Comparison of ENCODE assay signal across 9 cellular contexts in genomic region chr3:184230603-184231528, GRCh38. TPM values are rescaled to one million over a fixed set of nuclear protein-coding genes. Genes with fewer than 3 reads are reported as not detected.
DNase-seq lines count a peak whose midpoint lies in the region; ATAC-seq and TF ChIP-seq lines count a peak whose summit lies in the region.
"Had no signal": no experiment of that assay in that cellular context is flagged by ENCODE, and none has a peak within 500 bp of the region (broad histone marks: within the 10 kb centered on the region; RNA-seq: fewer than 3 reads in every experiment).

No MANE protein-coding gene starts in this region.

- no peak overlapping the region for H3K9ac ChIP-seq in SK-N-MC (ENCODE audit: insufficient read length)

- 21% methylated on average over 17 to 23 of the region's 79 CpGs for WGBS in testis, 2 donors

- no peak overlapping the region for H3K27ac Mint-ChIP-seq in activated CD8-positive, alpha-beta memory T cell treated with anti-CD3 and anti-CD28 coated beads, Interleukin-2, amount 10 ng/mL, durations not matched to agents 7 days and 5 days

- peak overlapping the region; percentile 4 for H3K4me3 Mint-ChIP-seq in activated CD8-positive, alpha-beta memory T cell treated with anti-CD3 and anti-CD28 coated beads, Interleukin-2, amount 10 ng/mL, durations not matched to agents 7 days and 5 days

- peaks cover 7% of the 10 kb centered on the region for H3K4me1 ChIP-seq in testis

- TF ChIP-seq POLR2A in testis (IDR thresholded peaks at IDR 0.05) (no peak), GM18505 (IDR thresholded peaks at IDR 0.05; ENCODE audit: borderline replicate concordance, extremely low read depth, insufficient read depth, insufficient read length) (no peak)

- no peaks in the 10 kb centered on the region for H3K27me3 ChIP-seq in testis

- H3K36me3 Mint-ChIP-seq in activated CD8-positive, alpha-beta memory T cell treated with anti-CD3 and anti-CD28 coated beads, Interleukin-2, amount 10 ng/mL, durations not matched to agents 7 days and 5 days = no peaks in the 10 kb centered on the region

- H3K9me3 ChIP-seq in SK-N-MC (ENCODE audit: low read depth, low read length) (no peaks in the 10 kb centered on the region), iPS-18c (ENCODE audit: control insufficient read depth, insufficient read depth, low read length) (peaks cover 5% of the 10 kb centered on the region), testis (no peaks in the 10 kb centered on the region)

- peak overlapping the region; percentile 82 for H3K4me3 ChIP-seq in SK-N-MC
- peak overlapping the region; percentile 60; the same call in 1 of the 2 replicates for H3K4me3 ChIP-seq in iPS-18c (ENCODE audit: insufficient read depth, low read depth, low read length)
- H3K4me3 ChIP-seq in testis = peak overlapping the region; percentile 49 to 57

- intact Hi-C loops in testis (cut with DNase I; ENCODE audit: low total_unique reads) = loop anchor here (10.0 kb wide), 1 partner anchor 86 kb away; no protein-coding TSS in a partner anchor

- no peak for DNase-seq in activated CD8-positive, alpha-beta memory T cell treated with anti-CD3 and anti-CD28 coated beads, Interleukin-2, amount 10 ng/mL, durations not matched to agents 7 days and 5 days
- DNase-seq in activated CD8-positive, alpha-beta memory T cell treated with anti-CD3 and anti-CD28 coated beads for 24 hours = no peak
- DNase-seq in SK-N-MC (ENCODE audit: low read depth, low spot score) = no peak
- no peak for DNase-seq in testis
- DNase-seq in GDM1 (lab: John Stamatoyannopoulos, UW) = no peak
- DNase-seq in ecto neural progenitor cell (ENCODE audit: low spot score) = no peak
- DNase-seq: activated naive CD4-positive, alpha-beta T cell had no signal

- H3K27ac ChIP-seq in SK-N-MC = no peak overlapping the region
- H3K27ac ChIP-seq in testis = no peak overlapping the region

- CTCF ChIA-PET in activated CD8-positive, alpha-beta memory T cell treated with anti-CD3 and anti-CD28 coated beads, Interleukin-2, amount 10 ng/mL, durations not matched to agents 7 days and 5 days (lab: Charles Lee) = interaction anchor here (0.6 to 5.3 kb wide), 5 partner anchors 9 to 59 kb away, joined by 3 to 42 read pairs (median 4); partner anchors contain the start of gene EEF1AKMT4

- peaks cover 45% of the 10 kb centered on the region for H3K27me3 Mint-ChIP-seq in activated CD8-positive, alpha-beta memory T cell treated with anti-CD3 and anti-CD28 coated beads, Interleukin-2, amount 10 ng/mL, durations not matched to agents 7 days and 5 days

- no peaks in the 10 kb centered on the region for H3K9me3 Mint-ChIP-seq in activated CD8-positive, alpha-beta memory T cell treated with anti-CD3 and anti-CD28 coated beads, Interleukin-2, amount 10 ng/mL, durations not matched to agents 7 days and 5 days (ENCODE audit: low read depth)

- H3K4me1 Mint-ChIP-seq in activated CD8-positive, alpha-beta memory T cell treated with anti-CD3 and anti-CD28 coated beads, Interleukin-2, amount 10 ng/mL, durations not matched to agents 7 days and 5 days = peaks cover 6% of the 10 kb centered on the region

- no peak for TF ChIP-seq CTCF in testis (IDR thresholded peaks at IDR 0.05)

- no peak for ATAC-seq in activated CD8-positive, alpha-beta memory T cell treated with anti-CD3 and anti-CD28 coated beads, Interleukin-2, amount 10 ng/mL, durations not matched to agents 7 days and 5 days
- no peak for ATAC-seq in GM18505 (IDR thresholded peaks at IDR 0.05; ENCODE audit: unreplicated experiment)

- H3K36me3 ChIP-seq in SK-N-MC (ENCODE audit: insufficient read depth, low read length) (no peaks in the 10 kb centered on the region), testis (ENCODE audit: low read depth, missing control alignments) (no peaks in the 10 kb centered on the region)

RNA-seq across cellular contexts. Expression of gene VWA5B2, which starts 1.5 kb away (rescaled TPM):
- total RNA-seq in activated CD8-positive, alpha-beta memory T cell treated with anti-CD3 and anti-CD28 coated beads, Interleukin-2, amount 10 ng/mL, durations not matched to agents 7 days and 5 days = not detected
- total RNA-seq in testis = 10 to 100 TPM; 13.8 to 17.6 TPM
- polyA plus RNA-seq in testis (ENCODE audit: insufficient read depth, low read depth, low replicate concordance) = 2.5 TPM

RNA-seq across cellular contexts. Expression of gene ALG3, which starts 17.9 kb away (rescaled TPM):
- total RNA-seq in activated CD8-positive, alpha-beta memory T cell treated with anti-CD3 and anti-CD28 coated beads, Interleukin-2, amount 10 ng/mL, durations not matched to agents 7 days and 5 days = 10 to 100 TPM; 38.7 to 48.2 TPM
- total RNA-seq in testis = 10 to 100 TPM; 79.4 to 91.7 TPM
- 58.7 TPM for polyA plus RNA-seq in testis (ENCODE audit: insufficient read depth, low read depth, low replicate concordance)

RNA-seq across cellular contexts. Expression of gene EEF1AKMT4, which starts 18.6 kb away (rescaled TPM):
- total RNA-seq in activated CD8-positive, alpha-beta memory T cell treated with anti-CD3 and anti-CD28 coated beads, Interleukin-2, amount 10 ng/mL, durations not matched to agents 7 days and 5 days = 1 to 10 TPM; 4.1 to 6.7 TPM
- 10 to 100 TPM; 10.2 to 15.0 TPM for total RNA-seq in testis
- 16.9 TPM for polyA plus RNA-seq in testis (ENCODE audit: insufficient read depth, low read depth, low replicate concordance)

RNA-seq across cellular contexts. Expression of gene CAMK2N2, which starts 30.5 kb away (rescaled TPM):
- total RNA-seq in activated CD8-positive, alpha-beta memory T cell treated with anti-CD3 and anti-CD28 coated beads, Interleukin-2, amount 10 ng/mL, durations not matched to agents 7 days and 5 days = under 1 TPM; 0.20 to 0.37 TPM
- total RNA-seq in testis = under 1 TPM in 1 of 2 donors, not detected in 1; 0.24 TPM
- polyA plus RNA-seq in testis (ENCODE audit: insufficient read depth, low read depth, low replicate concordance) = 0.40 TPM

RNA-seq across cellular contexts. Expression of gene ABCF3, which starts 44.9 kb away (rescaled TPM):
- total RNA-seq in activated CD8-positive, alpha-beta memory T cell treated with anti-CD3 and anti-CD28 coated beads, Interleukin-2, amount 10 ng/mL, durations not matched to agents 7 days and 5 days = 10 to 100 TPM; 57.6 to 60.2 TPM
- total RNA-seq in testis = 100 to 1,000 TPM; 111 to 115 TPM
- 69.3 TPM for polyA plus RNA-seq in testis (ENCODE audit: insufficient read depth, low read depth, low replicate concordance)

Comparison
In these comparisons a context has a peak if more than half of its experiments do, and no peak if none do; other contexts are left out.
1. RNA of gene VWA5B2, which starts 1.5 kb away (total RNA-seq): 13.8 to 17.6 TPM in testis; not detected in activated CD8-positive, alpha-beta memory T cell treated with anti-CD3 and anti-CD28 coated beads, Interleukin-2, amount 10 ng/mL, durations not matched to agents 7 days and 5 days; every median in the first group is over 10 times any median in the second.
2. Peak in every context shown above with its lines, with median percentiles within 50 percentile points of each other: H3K4me3 ChIP-seq.